In genomic region chr3:45915518-45916231, GRCh38 we compare ENCODE assay signal across 8 cellular contexts. TPM values are rescaled to one million over a fixed set of nuclear protein-coding genes. Genes with fewer than 3 reads are reported as not detected.
DNase-seq lines count a peak whose midpoint lies in the region; ATAC-seq, FAIRE-seq and TF ChIP-seq lines count a peak whose summit lies in the region.

No MANE protein-coding gene starts in this region.

- TF ChIP-seq CTCF in esophagus muscularis mucosa (IDR thresholded peaks at IDR 0.05) = no peak

- H3K36me3 ChIP-seq in duodenal mucosa (ENCODE audit: control insufficient read depth in 1 of 2, insufficient read depth in 2 of 2, low read length in 2 of 2) (peaks cover 10 to 24% of the 10 kb centered on the region in 2 donors), small intestine (ENCODE audit: control insufficient read depth in 2 of 2, insufficient read depth in 2 of 2, low read length in 2 of 2) (no peaks in the 10 kb centered on the region), esophagus muscularis mucosa (peaks cover under 1 to 32% (median 28%) of the 10 kb centered on the region in 4 donors)

- no peak for TF ChIP-seq EP300 in esophagus muscularis mucosa (IDR thresholded peaks at IDR 0.05)

- H3K27ac ChIP-seq in duodenal mucosa (ENCODE audit: low read depth, low read length) (no peak overlapping the region), small intestine (ENCODE audit: low read depth in 1 of 2, low read length in 1 of 2) (peak overlapping the region; percentile 52 to 83), esophagus muscularis mucosa (replicated peaks in 1 of 4) (no peak overlapping the region)

- no peak for TF ChIP-seq POLR2A in esophagus muscularis mucosa (IDR thresholded peaks at IDR 0.05; ENCODE audit: low read depth)

- peak overlapping the region; percentile 40 to 48 for H3K4me3 ChIP-seq in duodenal mucosa (ENCODE audit: low read depth in 1 of 2, low read length in 2 of 2)
- H3K4me3 ChIP-seq in small intestine (ENCODE audit: low read depth in 1 of 2, low read length in 2 of 2) = peak overlapping the region in 1 of 2 donors; percentile 37
- H3K4me3 ChIP-seq in esophagus muscularis mucosa = no peak overlapping the region

- H3K4me1 ChIP-seq in duodenal mucosa (ENCODE audit: control insufficient read depth in 1 of 2, insufficient read depth in 2 of 2, low read length in 2 of 2) (peaks cover 5 to 14% of the 10 kb centered on the region in 2 donors), small intestine (ENCODE audit: control insufficient read depth in 2 of 2, insufficient read depth in 1 of 2, low read depth in 1 of 2, low read length in 1 of 2) (peaks cover 0 to 6% of the 10 kb centered on the region in 2 donors), esophagus muscularis mucosa (peaks cover 0 to 8% (median 7%) of the 10 kb centered on the region in 4 donors)

- H3K9me3 ChIP-seq in duodenal mucosa (ENCODE audit: control insufficient read depth in 1 of 2, low read length in 2 of 2) = no peaks in the 10 kb centered on the region
- H3K9me3 ChIP-seq in small intestine (ENCODE audit: control insufficient read depth, low read depth) = no peaks in the 10 kb centered on the region
- no peaks in the 10 kb centered on the region for H3K9me3 ChIP-seq in esophagus muscularis mucosa

- no peak for FAIRE-seq in small intestine (lab: Jason Lieb, UNC)

- intact Hi-C loops in esophagus muscularis mucosa (cut with DNase I) = no loop called here

- H3K27me3 ChIP-seq in duodenal mucosa (ENCODE audit: control insufficient read depth in 1 of 2, insufficient read depth in 2 of 2, low read length in 2 of 2) (no peaks in the 10 kb centered on the region), small intestine (ENCODE audit: control insufficient read depth in 2 of 2, insufficient read depth in 2 of 2, low read length in 2 of 2) (no peaks in the 10 kb centered on the region), esophagus muscularis mucosa (no peaks in the 10 kb centered on the region)

- WGBS in small intestine, 3 donors = 39 to 47% (median 42%) methylated on average over 13 of the region's 13 CpGs
- WGBS in esophagus muscularis mucosa = 56% methylated on average over 10 of the region's 13 CpGs

- peak; percentile 42 for DNase-seq in CD1c-positive myeloid dendritic cell (ENCODE audit: extremely low spot score)
- DNase-seq in activated CD4-positive, alpha-beta T cell treated with anti-CD3 and anti-CD28 coated beads for 48 hours = peak; percentile 87
- DNase-seq in small intestine = peak; percentile 49
- DNase-seq in Kasumi-1 (lab: John Stamatoyannopoulos, UW) = no peak
- no peak for DNase-seq in esophagus muscularis mucosa (ENCODE audit: extremely low spot score)

- H3K9ac ChIP-seq in duodenal mucosa (ENCODE audit: low read depth in 1 of 2, low read length in 2 of 2) = no peak overlapping the region

- ATAC-seq in GM19468 (IDR thresholded peaks at IDR 0.05; ENCODE audit: extremely low read depth, unreplicated experiment) (peak; percentile 79), HG03520 (IDR thresholded peaks at IDR 0.05; ENCODE audit: unreplicated experiment) (peak; percentile 86)

RNA-seq across cellular contexts. Expression of gene CXCR6, which starts 27.6 kb away (rescaled TPM):
- polyA plus RNA-seq in small intestine = 1 to 10 TPM in 2 of 3 donors, under 1 TPM in 1; 0.45 to 2.7 (median 2.2) TPM
- total RNA-seq in esophagus muscularis mucosa = 1 to 10 TPM in 1 of 4 donors, under 1 TPM in 3; 0.39 to 7.1 (median 0.49) TPM

RNA-seq across cellular contexts. Expression of gene CCR9, which starts 29.3 kb away (rescaled TPM):
- 1 to 10 TPM in 2 of 3 donors, under 1 TPM in 1; 0.22 to 2.7 (median 1.1) TPM for polyA plus RNA-seq in small intestine
- under 1 TPM in 1 of 4 donors, not detected in 3; 0.17 TPM for total RNA-seq in esophagus muscularis mucosa

Comparison
In these comparisons a context has a peak if more than half of its experiments do, and no peak if none do; other contexts are left out.
1. DNase-seq: peak in CD1c-positive myeloid dendritic cell (single experiment), activated CD4-positive, alpha-beta T cell treated with anti-CD3 and anti-CD28 coated beads for 48 hours (single experiment) and small intestine (single experiment); none in Kasumi-1 (0 of 2) and esophagus muscularis mucosa (single experiment).
2. H3K27ac ChIP-seq: peak in small intestine (2 of 2); none in duodenal mucosa (single experiment) and esophagus muscularis mucosa (0 of 4).
3. H3K4me3 ChIP-seq: peak in duodenal mucosa (2 of 2); none in esophagus muscularis mucosa (0 of 4).